Comparison of ENCODE assay signal across 9 cellular contexts in the genomic region with DNA sequence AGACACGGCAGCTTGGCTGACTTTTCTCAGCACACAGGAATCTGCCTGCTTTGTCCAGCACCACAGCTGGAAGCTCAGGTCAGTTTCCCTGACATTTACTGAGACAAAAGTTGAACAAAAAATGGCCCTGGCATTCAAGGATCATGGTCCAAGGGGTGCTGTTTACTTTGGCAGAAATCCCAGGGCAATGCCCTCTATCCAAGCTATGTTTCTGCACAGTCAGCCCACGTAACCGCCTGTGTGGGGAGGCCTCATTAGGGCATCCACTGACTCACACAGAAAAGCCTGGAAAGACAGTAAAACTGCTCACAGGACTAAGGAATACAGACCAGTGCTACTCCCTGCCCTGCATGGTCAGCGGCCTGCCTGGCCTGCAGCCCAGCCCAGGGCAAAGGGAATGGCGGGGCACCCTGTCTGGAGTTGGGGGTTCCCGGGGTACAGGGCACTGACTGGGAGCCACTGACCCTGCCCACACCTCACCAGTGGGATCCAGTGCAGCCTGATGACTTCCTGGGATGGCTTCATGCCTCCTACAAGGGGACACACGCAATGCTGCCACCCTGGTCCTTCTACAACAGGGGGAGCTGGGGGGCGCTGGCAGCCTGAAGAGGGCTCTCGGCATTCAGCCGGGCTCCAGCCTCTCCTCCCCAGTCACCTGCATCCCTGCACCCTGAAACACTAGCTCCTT.
A peak's percentile ranks its signal among the peaks of the same experiment; 100 is the strongest.
DNase-seq lines count a peak whose midpoint lies in the region; ATAC-seq and TF ChIP-seq lines count a peak whose summit lies in the region.
"Had no signal": no experiment of that assay in that cellular context is flagged by ENCODE, and none has a peak within 500 bp of the region (broad histone marks: within the 10 kb centered on the region; RNA-seq: fewer than 3 reads in every experiment).

No MANE protein-coding gene starts in this region.

- POLR2A ChIA-PET in HEK293 (lab: Yijun Ruan, JAX): no interaction called here
- POLR2A ChIA-PET in CD8-positive, alpha-beta T cell (lab: Charles Lee): no interaction called here

- intact Hi-C loops in right cardiac atrium (cut with DNase I) (no loop called here), spleen (cut with DNase I; ENCODE audit: low total_unique reads) (no loop called here)
- intact Hi-C loops in CD8-positive, alpha-beta T cell (cut with DNase I, micrococcal nuclease): loop anchor here in 1 of 2 experiments (10.0 kb wide), 1 partner anchor 63 kb away; no protein-coding TSS in a partner anchor

- no peak overlapping the region for H3K27ac ChIP-seq in HEK293 (ENCODE audit: extremely low read depth, low read depth, low read length)
- no peak overlapping the region for H3K27ac ChIP-seq in right cardiac atrium (ENCODE audit: low read length)
- H3K27ac ChIP-seq in spleen: peak overlapping the region in 5 of 8 donors; percentile 18 to 43 (median 26)
- no peak overlapping the region for H3K27ac ChIP-seq in CD8-positive, alpha-beta T cell (ENCODE audit: low read depth, low read length)

- no peaks in the 10 kb centered on the region for H3K27me3 Mint-ChIP-seq in CD8-positive, alpha-beta T cell (ENCODE audit: low read depth)

- no peak for TF ChIP-seq POLR2A in spleen (IDR thresholded peaks at IDR 0.05)

- WGBS in right cardiac atrium: 89% methylated on average over 10 of the region's 10 CpGs
- WGBS in spleen, 5 donors: 83 to 85% (median 85%) methylated on average over 9 to 10 of the region's 10 CpGs

- TF ChIP-seq CTCF in HEK293 (tag by site-specific recombination; IDR thresholded peaks at IDR 0.05) (no peak), spleen (IDR thresholded peaks at IDR 0.05 in 8 of 11, conservative IDR thresholded peaks at IDR 0.05 in 3 of 11) (no peak)
- TF ChIP-seq CTCF in CD8-positive, alpha-beta T cell (IDR thresholded peaks at IDR 0.05): no peak

- H3K36me3 ChIP-seq in HEK293 (ENCODE audit: control insufficient read depth in 2 of 2, insufficient read depth in 1 of 2, low read length in 2 of 2) (peaks cover 0 to 95% of the 10 kb centered on the region in 2 experiments; a peak in 1 of 3 replicates), spleen (peaks cover 0 to 59% (median 8%) of the 10 kb centered on the region in 6 donors)
- H3K36me3 ChIP-seq in CD8-positive, alpha-beta T cell (ENCODE audit: insufficient read depth, low read length): no peaks in the 10 kb centered on the region

- H3K4me3 Mint-ChIP-seq in CD8-positive, alpha-beta T cell: no peak overlapping the region

- H3K4me1 Mint-ChIP-seq in CD8-positive, alpha-beta T cell (ENCODE audit: low read depth): no peaks in the 10 kb centered on the region

- H3K36me3 Mint-ChIP-seq in CD8-positive, alpha-beta T cell: peaks cover 19% of the 10 kb centered on the region

- H3K27ac Mint-ChIP-seq in CD8-positive, alpha-beta T cell: no peak overlapping the region

- H3K27me3 ChIP-seq in right cardiac atrium (ENCODE audit: control insufficient read depth, insufficient read depth) (no peaks in the 10 kb centered on the region), spleen (replicated peaks in 1 of 7) (no peaks in the 10 kb centered on the region)
- H3K27me3 ChIP-seq in CD8-positive, alpha-beta T cell (ENCODE audit: insufficient read depth, low read length): no peaks in the 10 kb centered on the region

- H3K9me3 ChIP-seq in HEK293 (ENCODE audit: control insufficient read depth, insufficient read depth, low read depth, low read length) (no peaks in the 10 kb centered on the region), right cardiac atrium (ENCODE audit: control insufficient read depth, low read length) (no peaks in the 10 kb centered on the region), spleen (peaks cover 0 to 11% (median 5%) of the 10 kb centered on the region in 8 donors)
- H3K9me3 ChIP-seq in CD8-positive, alpha-beta T cell (ENCODE audit: low read length): no peaks in the 10 kb centered on the region

- H3K9me3 Mint-ChIP-seq in CD8-positive, alpha-beta T cell: peaks cover 5% of the 10 kb centered on the region

- H3K4me1 ChIP-seq in HEK293 (ENCODE audit: control insufficient read depth, insufficient read depth, low read length): no peaks in the 10 kb centered on the region
- H3K4me1 ChIP-seq in right cardiac atrium (ENCODE audit: control insufficient read depth, insufficient read depth, low read length): no peaks in the 10 kb centered on the region
- H3K4me1 ChIP-seq in spleen: peaks cover 0 to 7% (median 0%) of the 10 kb centered on the region in 6 donors
- no peaks in the 10 kb centered on the region for H3K4me1 ChIP-seq in CD8-positive, alpha-beta T cell (ENCODE audit: insufficient read depth, low read length)

- CTCF ChIA-PET in HEK293 (lab: Yijun Ruan, JAX): interaction anchor here (0.7 kb wide), 1 partner anchor 329 kb away, joined by 3 read pairs; no protein-coding TSS in a partner anchor
- CTCF ChIA-PET in CD8-positive, alpha-beta T cell (lab: Charles Lee): no interaction called here

- peak; percentile 42 for DNase-seq in T1000 (lab: John Stamatoyannopoulos, UW)
- peak in 2 of 3 donors; percentile 28 to 29 for DNase-seq in right cardiac atrium
- DNase-seq in spleen: no peak
- no peak for DNase-seq in medulla oblongata (ENCODE audit: extremely low spot score)
- no peak for DNase-seq in UCSD-AML1 (lab: John Stamatoyannopoulos, UW; ENCODE audit: unreplicated experiment)
- DNase-seq in CD8-positive, alpha-beta T cell: no peak
- DNase-seq: activated CD4-positive, alpha-beta T cell treated with anti-CD3 and anti-CD28 coated beads for 4 hours; NCI-H524 had no signal

- H3K4me3 ChIP-seq in HEK293 (ENCODE audit: low read depth, low read length) (no peak overlapping the region), right cardiac atrium (ENCODE audit: low read length) (no peak overlapping the region), spleen (no peak overlapping the region)
- no peak overlapping the region for H3K4me3 ChIP-seq in CD8-positive, alpha-beta T cell (ENCODE audit: low read depth, low read length)

- ATAC-seq in right cardiac atrium: peak; percentile 33 to 48
- no peak for ATAC-seq in CD8-positive, alpha-beta T cell

TF ChIP-seq in HEK293, 187 proteins besides CTCF, POLR2A, EP300 and RAD21:
- 0 out of 2 replicates have a peak, but pooled peaks have one; percentile 11 for TF ChIP-seq ZBTB8A (tag by site-specific recombination; IDR thresholded peaks at IDR 0.05)
- no peak for TF ChIP-seq ZNF600 (tag by site-specific recombination; IDR thresholded peaks at IDR 0.05)
- TF ChIP-seq, protein P1, sequence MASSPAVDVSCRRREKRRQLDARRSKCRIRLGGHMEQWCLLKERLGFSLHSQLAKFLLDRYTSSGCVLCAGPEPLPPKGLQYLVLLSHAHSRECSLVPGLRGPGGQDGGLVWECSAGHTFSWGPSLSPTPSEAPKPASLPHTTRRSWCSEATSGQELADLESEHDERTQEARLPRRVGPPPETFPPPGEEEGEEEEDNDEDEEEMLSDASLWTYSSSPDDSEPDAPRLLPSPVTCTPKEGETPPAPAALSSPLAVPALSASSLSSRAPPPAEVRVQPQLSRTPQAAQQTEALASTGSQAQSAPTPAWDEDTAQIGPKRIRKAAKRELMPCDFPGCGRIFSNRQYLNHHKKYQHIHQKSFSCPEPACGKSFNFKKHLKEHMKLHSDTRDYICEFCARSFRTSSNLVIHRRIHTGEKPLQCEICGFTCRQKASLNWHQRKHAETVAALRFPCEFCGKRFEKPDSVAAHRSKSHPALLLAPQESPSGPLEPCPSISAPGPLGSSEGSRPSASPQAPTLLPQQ (tag by site-specific recombination; IDR thresholded peaks at IDR 0.05): no peak
- TF ChIP-seq KLF1 (tag by site-specific recombination; IDR thresholded peaks at IDR 0.05): no peak
- no peak for TF ChIP-seq ZNF639 (tag by site-specific recombination; IDR thresholded peaks at IDR 0.05)
- peak; percentile 75 for TF ChIP-seq ZFHX2 (tag by site-specific recombination; conservative IDR thresholded peaks at IDR 0.05)
- TF ChIP-seq ZNF23 (tag by site-specific recombination; IDR thresholded peaks at IDR 0.05; ENCODE audit: borderline replicate concordance): no peak
- TF ChIP-seq EGR2 (tag by site-specific recombination; IDR thresholded peaks at IDR 0.05; ENCODE audit: low read depth): peak; percentile 88

Comparison
In these comparisons a context has a peak if more than half of its experiments do, and no peak if none do; other contexts are left out.
1. H3K27ac ChIP-seq: peak in spleen (5 of 8); none in HEK293 (single experiment), right cardiac atrium (single experiment) and CD8-positive, alpha-beta T cell (single experiment).
2. DNase-seq: peak in T1000 (single experiment) and right cardiac atrium (2 of 3); none in spleen (single experiment), medulla oblongata (single experiment), UCSD-AML1 (single experiment) and CD8-positive, alpha-beta T cell (0 of 7).